30 cellular contexts compared by ENCODE assay signal in the genomic region with DNA sequence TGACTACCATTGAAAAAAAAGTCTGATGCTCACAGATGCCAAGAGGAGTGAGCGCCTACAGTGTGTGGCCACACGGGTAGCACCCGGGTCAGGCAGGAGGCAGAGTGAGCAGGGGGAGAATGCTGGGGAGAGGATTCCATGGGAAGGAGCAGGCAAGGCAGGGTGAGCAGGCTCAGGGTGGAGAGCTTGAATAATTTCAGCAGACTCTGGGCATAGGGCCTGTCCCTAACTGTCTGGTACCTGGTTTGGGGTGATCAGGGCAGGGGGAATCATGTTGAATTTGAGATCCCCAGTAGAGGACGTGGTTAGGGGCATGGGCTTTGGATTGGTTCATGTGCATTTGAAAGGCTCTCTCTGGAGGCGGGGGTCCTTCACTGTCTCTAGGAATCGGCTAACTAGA. TPM values are rescaled to one million over a fixed set of nuclear protein-coding genes. Genes with fewer than 3 reads are reported as not detected.
"Had no signal": no experiment of that assay in that cellular context is flagged by ENCODE, and none has a peak within 500 bp of the region (broad histone marks: within the 10 kb centered on the region; RNA-seq: fewer than 3 reads in every experiment).

No MANE protein-coding gene starts in this region.

- H3K36me3 Mint-ChIP-seq: activated CD4-positive, alpha-beta memory T cell treated with anti-CD3 and anti-CD28 coated beads for 36 hours; WTC11 had no signal

- H3K4me1 Mint-ChIP-seq: activated CD4-positive, alpha-beta T cell treated with anti-CD3 and anti-CD28 coated beads for 36 hours had no signal

- H3K9me3 ChIP-seq: adrenal gland, body of pancreas, breast epithelium, SJSA1, SK-N-SH had no signal

- H3K27ac ChIP-seq: body of pancreas, breast epithelium, SJSA1 had no signal

- H3K4me1 ChIP-seq: breast epithelium, SJSA1 had no signal

- H3K27ac Mint-ChIP-seq: activated CD4-positive, alpha-beta memory T cell treated with anti-CD3 and anti-CD28 coated beads for 36 hours; activated CD4-positive, alpha-beta T cell treated with anti-CD3 and anti-CD28 coated beads for 36 hours; activated naive CD4-positive, alpha-beta T cell treated with anti-CD3 and anti-CD28 coated beads for 36 hours; activated naive CD4-positive, alpha-beta T cell treated with anti-CD3 and anti-CD28 coated beads, Interleukin-2, amount 50 U/mL, for 72 hours; activated T-helper 1 cell treated with anti-CD3 and anti-CD28 coated beads, Interleukin-12 subunit alpha, Interleukin-12 subunit beta, Interleukin-2, Interleukin-4 antibody, amounts not matched to agents 30 ng/mL and 10 ng/mL and 1 ng/mL, durations not matched to agents 14 hours and 24 hours and 36 hours; T-helper 1 cell treated with Interleukin-12 subunit alpha and Interleukin-12 subunit beta and Interleukin-4 antibody, amounts not matched to agents 30 μg/mL and 1 μg/mL, for 36 hours; T-helper 2 cell treated with Interferon-gamma antibody and Interleukin-4, amounts not matched to agents 5 μg/mL and 100 μg/mL, for 36 hours; WTC11 had no signal

- H3K4me3 ChIP-seq: adrenal gland, body of pancreas, breast epithelium, MG63, SJSA1 had no signal

- H3K4me2 ChIP-seq: SK-N-SH had no signal

- H3K9me3 Mint-ChIP-seq: activated CD4-positive, alpha-beta memory T cell treated with anti-CD3 and anti-CD28 coated beads for 36 hours; activated naive CD4-positive, alpha-beta T cell treated with anti-CD3 and anti-CD28 coated beads for 36 hours; activated T-helper 1 cell treated with anti-CD3 and anti-CD28 coated beads, Interleukin-12 subunit alpha, Interleukin-12 subunit beta, Interleukin-2, Interleukin-4 antibody, amounts not matched to agents 30 ng/mL and 10 ng/mL and 1 ng/mL, durations not matched to agents 14 hours and 24 hours and 36 hours; T-helper 1 cell treated with Interleukin-12 subunit alpha and Interleukin-12 subunit beta and Interleukin-4 antibody, amounts not matched to agents 30 μg/mL and 1 μg/mL, for 36 hours; T-helper 2 cell treated with Interferon-gamma antibody and Interleukin-4, amounts not matched to agents 5 μg/mL and 100 μg/mL, for 36 hours had no signal

- H3K4me3 Mint-ChIP-seq: activated CD4-positive, alpha-beta memory T cell treated with anti-CD3 and anti-CD28 coated beads for 36 hours; activated CD4-positive, alpha-beta T cell treated with anti-CD3 and anti-CD28 coated beads for 36 hours; activated naive CD4-positive, alpha-beta T cell treated with anti-CD3 and anti-CD28 coated beads for 36 hours; activated T-cell treated with anti-CD3 and anti-CD28 coated beads, Interleukin-2, amount 50 U/mL, for 4 hours; activated T-helper 1 cell treated with anti-CD3 and anti-CD28 coated beads, Interleukin-12 subunit alpha, Interleukin-12 subunit beta, Interleukin-2, Interleukin-4 antibody, amounts not matched to agents 30 ng/mL and 10 ng/mL and 1 ng/mL, durations not matched to agents 14 hours and 24 hours and 36 hours; T-helper 1 cell treated with Interleukin-12 subunit alpha and Interleukin-12 subunit beta and Interleukin-4 antibody, amounts not matched to agents 30 μg/mL and 1 μg/mL, for 36 hours; T-helper 2 cell treated with Interferon-gamma antibody and Interleukin-4, amounts not matched to agents 5 μg/mL and 100 μg/mL, for 36 hours; WTC11 had no signal

- DNase-seq: activated CD4-positive, alpha-beta memory T cell treated with anti-CD3 and anti-CD28 coated beads for 36 hours; activated CD4-positive, alpha-beta T cell treated with anti-CD3 and anti-CD28 coated beads for 36 hours; activated CD4-positive, alpha-beta T cell treated with anti-CD3 and anti-CD28 coated beads, Interleukin-2, amount 50 U/mL, for 1 hour; activated CD8-positive, alpha-beta memory T cell treated with anti-CD3 and anti-CD28 coated beads, Interleukin-2, amount 50 U/mL, for 4 hours; activated gamma-delta T cell treated with Interleukin-2 at 50 U/mL for 16 hours; activated naive CD4-positive, alpha-beta T cell treated with anti-CD3 and anti-CD28 coated beads for 36 hours; activated T-cell treated with anti-CD3 and anti-CD28 coated beads for 4 hours; activated T-cell treated with anti-CD3 and anti-CD28 coated beads, Interleukin-2, amount 50 U/mL, for 4 hours; adrenal gland; body of pancreas; Kasumi-1; KG1; MG63; NCI-H1048; NCI-H1105 treated with DMSO at 0.1 percent for 48 hours; NCI-H1436; NCI-H1694; NCI-H1930; NCI-H345; NCI-H524 treated with DMSO at 0.1 percent for 48 hours; SHP77 treated with DMSO at 0.1 percent for 48 hours; SK-N-SH had no signal

- H3K27me3 ChIP-seq: adrenal gland, body of pancreas, breast epithelium, MG63, SJSA1 had no signal

- H3K9ac ChIP-seq: SK-N-SH had no signal

- FAIRE-seq: astrocyte had no signal

- H3K36me3 ChIP-seq: adrenal gland, breast epithelium, MG63, SJSA1 had no signal

RNA-seq across cellular contexts. Expression of a gene that starts 51.2 kb away (rescaled TPM):
- total RNA-seq: activated CD4-positive, alpha-beta T cell treated with anti-CD3 and anti-CD28 coated beads for 36 hours; activated naive CD4-positive, alpha-beta T cell treated with anti-CD3 and anti-CD28 coated beads for 36 hours; activated T-helper 1 cell treated with anti-CD3 and anti-CD28 coated beads, Interleukin-12 subunit alpha, Interleukin-12 subunit beta, Interleukin-2, Interleukin-4 antibody, amounts not matched to agents 30 ng/mL and 10 ng/mL and 1 ng/mL, durations not matched to agents 14 hours and 24 hours and 36 hours had no signal
